In the genomic region with DNA sequence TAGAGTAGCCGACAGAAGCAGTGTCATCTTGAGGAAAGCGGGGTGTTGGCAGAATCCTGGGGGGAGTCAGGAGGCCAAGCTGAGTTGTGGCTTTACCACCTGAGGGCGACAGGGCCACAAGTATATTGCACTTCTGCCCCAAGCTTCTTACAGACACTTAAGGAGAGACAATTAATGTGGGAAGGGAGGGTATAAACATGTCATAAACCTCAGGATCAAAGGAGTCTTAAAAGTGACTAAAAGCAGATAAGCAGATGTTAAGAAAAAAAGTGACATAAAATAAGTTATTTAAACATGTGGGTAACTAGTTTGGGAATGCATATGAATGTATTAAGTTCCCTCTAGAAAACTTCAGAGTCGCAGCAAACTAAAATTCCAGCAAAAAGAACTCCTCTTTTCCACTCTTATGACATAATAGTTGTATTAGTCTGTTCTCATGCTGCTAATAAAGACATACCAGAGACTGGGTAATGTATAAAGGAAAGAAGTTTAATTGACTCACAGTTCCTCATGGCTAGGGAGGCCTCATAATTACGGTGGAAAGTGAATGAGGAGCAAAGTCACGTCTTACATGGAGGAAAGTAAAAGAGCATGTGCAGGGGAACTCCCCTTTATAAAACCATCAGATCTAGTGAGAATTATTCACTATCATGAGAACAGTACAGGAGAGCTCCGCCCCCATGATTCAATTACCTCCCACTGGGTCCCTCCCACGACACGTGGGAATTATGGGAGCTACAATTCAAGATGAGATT, we compare ENCODE assay signal across 1 cellular context.
TF ChIP-seq lines count a peak whose summit lies in the region.

No MANE protein-coding gene starts in this region.

TF ChIP-seq in WTC11, 78 proteins besides CTCF, POLR2A, EP300 and RAD21 (continued from another document):
- TF ChIP-seq MLX (CRISPR knock-in tag; IDR thresholded peaks at IDR 0.05) = no peak
- no peak for TF ChIP-seq JUN (CRISPR knock-in tag; IDR thresholded peaks at IDR 0.05)
- no peak for TF ChIP-seq ZBTB21 (CRISPR knock-in tag; IDR thresholded peaks at IDR 0.05; ENCODE audit: borderline replicate concordance)
- no peak for TF ChIP-seq NR2C2 (CRISPR knock-in tag; IDR thresholded peaks at IDR 0.05)
- no peak for TF ChIP-seq KAT7 (CRISPR knock-in tag; IDR thresholded peaks at IDR 0.05; ENCODE audit: borderline replicate concordance)
- TF ChIP-seq SP1 (CRISPR knock-in tag; conservative IDR thresholded peaks at IDR 0.05) = no peak
- TF ChIP-seq, protein P1, sequence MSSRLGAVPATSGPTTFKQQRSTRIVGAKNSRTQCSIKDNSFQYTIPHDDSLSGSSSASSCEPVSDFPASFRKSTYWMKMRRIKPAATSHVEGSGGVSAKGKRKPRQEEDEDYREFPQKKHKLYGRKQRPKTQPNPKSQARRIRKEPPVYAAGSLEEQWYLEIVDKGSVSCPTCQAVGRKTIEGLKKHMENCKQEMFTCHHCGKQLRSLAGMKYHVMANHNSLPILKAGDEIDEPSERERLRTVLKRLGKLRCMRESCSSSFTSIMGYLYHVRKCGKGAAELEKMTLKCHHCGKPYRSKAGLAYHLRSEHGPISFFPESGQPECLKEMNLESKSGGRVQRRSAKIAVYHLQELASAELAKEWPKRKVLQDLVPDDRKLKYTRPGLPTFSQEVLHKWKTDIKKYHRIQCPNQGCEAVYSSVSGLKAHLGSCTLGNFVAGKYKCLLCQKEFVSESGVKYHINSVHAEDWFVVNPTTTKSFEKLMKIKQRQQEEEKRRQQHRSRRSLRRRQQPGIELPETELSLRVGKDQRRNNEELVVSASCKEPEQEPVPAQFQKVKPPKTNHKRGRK (CRISPR knock-in tag; IDR thresholded peaks at IDR 0.05; ENCODE audit: borderline replicate concordance) = no peak
- TF ChIP-seq E2F5 (CRISPR knock-in tag; IDR thresholded peaks at IDR 0.05) = no peak
- no peak for TF ChIP-seq ZNF423 (CRISPR knock-in tag; IDR thresholded peaks at IDR 0.05)
- TF ChIP-seq GTF2I (CRISPR knock-in tag; conservative IDR thresholded peaks at IDR 0.05) = no peak
- TF ChIP-seq, protein P2, sequence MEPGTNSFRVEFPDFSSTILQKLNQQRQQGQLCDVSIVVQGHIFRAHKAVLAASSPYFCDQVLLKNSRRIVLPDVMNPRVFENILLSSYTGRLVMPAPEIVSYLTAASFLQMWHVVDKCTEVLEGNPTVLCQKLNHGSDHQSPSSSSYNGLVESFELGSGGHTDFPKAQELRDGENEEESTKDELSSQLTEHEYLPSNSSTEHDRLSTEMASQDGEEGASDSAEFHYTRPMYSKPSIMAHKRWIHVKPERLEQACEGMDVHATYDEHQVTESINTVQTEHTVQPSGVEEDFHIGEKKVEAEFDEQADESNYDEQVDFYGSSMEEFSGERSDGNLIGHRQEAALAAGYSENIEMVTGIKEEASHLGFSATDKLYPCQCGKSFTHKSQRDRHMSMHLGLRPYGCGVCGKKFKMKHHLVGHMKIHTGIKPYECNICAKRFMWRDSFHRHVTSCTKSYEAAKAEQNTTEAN (CRISPR knock-in tag; IDR thresholded peaks at IDR 0.05) = no peak
- no peak for TF ChIP-seq ETV6 (CRISPR knock-in tag; IDR thresholded peaks at IDR 0.05)
- TF ChIP-seq ZNF532 (CRISPR knock-in tag; IDR thresholded peaks at IDR 0.05; ENCODE audit: borderline replicate concordance) = no peak
- no peak for TF ChIP-seq ESRRA (CRISPR knock-in tag; IDR thresholded peaks at IDR 0.05; ENCODE audit: borderline replicate concordance)
- no peak for TF ChIP-seq TEAD1 (CRISPR knock-in tag; IDR thresholded peaks at IDR 0.05)
- no peak for TF ChIP-seq SMAD3 (CRISPR knock-in tag; IDR thresholded peaks at IDR 0.05; ENCODE audit: borderline replicate concordance)
